ENCODE assay signal across 9 cellular contexts in the genomic region with DNA sequence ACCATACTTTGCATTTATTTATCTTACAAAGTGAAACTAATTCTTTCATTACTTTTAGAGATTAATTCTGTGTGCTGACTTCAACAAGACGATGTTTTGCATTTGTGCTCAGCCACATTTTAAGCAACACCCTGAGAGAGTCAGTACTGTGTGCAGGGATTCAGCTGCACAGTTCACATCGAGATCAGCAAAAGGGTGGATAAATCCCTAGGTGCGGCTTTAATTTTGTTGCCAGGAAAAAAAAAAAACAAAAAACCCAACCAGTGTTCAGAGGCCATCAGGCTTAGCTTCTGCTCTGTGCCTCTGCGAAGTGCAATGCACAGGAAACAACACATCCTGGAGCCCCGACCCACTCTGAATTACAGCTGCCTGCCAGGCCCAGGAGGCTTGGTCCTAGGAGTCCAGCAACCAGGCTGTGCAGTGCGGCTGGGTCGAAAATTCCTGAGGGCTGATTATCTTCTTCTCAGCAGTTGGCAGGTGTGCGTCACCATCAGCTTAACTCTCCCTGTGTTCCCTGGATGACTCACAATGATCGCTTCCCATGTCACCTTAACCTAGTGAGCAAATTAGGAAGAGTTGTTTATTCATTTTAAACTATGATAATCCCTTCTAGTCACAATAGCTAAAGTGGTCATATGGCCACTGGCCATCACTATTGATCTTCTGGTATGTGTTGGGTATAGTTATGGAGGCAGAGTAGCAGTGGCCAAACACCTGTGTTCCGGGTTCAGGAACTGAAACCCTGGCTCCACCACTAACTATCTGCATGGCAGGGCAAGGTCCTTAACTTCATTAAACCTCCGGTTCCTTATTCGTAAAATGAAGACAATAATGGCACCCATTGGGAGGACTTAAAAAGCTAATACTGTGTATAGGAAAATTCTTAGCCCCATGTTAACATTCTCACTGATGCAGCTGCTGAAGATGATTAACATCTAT. TPM values are rescaled to one million over a fixed set of nuclear protein-coding genes. Genes with fewer than 3 reads are reported as not detected.
DNase-seq lines count a peak whose midpoint lies in the region; ATAC-seq and TF ChIP-seq lines count a peak whose summit lies in the region.
"Had no signal": no experiment of that assay in that cellular context is flagged by ENCODE, and none has a peak within 500 bp of the region (broad histone marks: within the 10 kb centered on the region; RNA-seq: fewer than 3 reads in every experiment).

No MANE protein-coding gene starts in this region.

- WGBS in lower leg skin, 2 donors, result 57 to 61% methylated on average over 12 of the region's 12 CpGs

- TF ChIP-seq POLR2A in erythroblast (IDR thresholded peaks at IDR 0.05; ENCODE audit: low read length) (no peak), lower leg skin (IDR thresholded peaks at IDR 0.05) (no peak)

- no peaks in the 10 kb centered on the region; the same call in 1 of the 2 replicates for H3K27me3 ChIP-seq in Panc1 (ENCODE audit: control insufficient read depth, insufficient read depth, low read length)
- H3K27me3 ChIP-seq: pancreas had no signal

- in situ Hi-C loops in Panc1 (cut with HindIII; ENCODE audit: low pct_unique_long_range_greater_than_20kb, low sequenced_read_pairs), result no loop called here

- POLR2A ChIA-PET in Panc1 (lab: Charles Lee), result no interaction called here

- CTCF ChIA-PET in Panc1 (lab: Charles Lee), result interaction anchor here (0.9 to 1.0 kb wide), 2 partner anchors 24 to 364 kb away, joined by 3 to 5 read pairs; no protein-coding TSS in a partner anchor

- H3K4me1 ChIP-seq in Panc1 (ENCODE audit: control insufficient read depth, insufficient read depth, low read length), result 0 out of 2 replicates have a peak, but pooled peaks cover 3% of the 10 kb centered on the region
- H3K4me1 ChIP-seq: pancreas had no signal

- ATAC-seq in GM19438 (IDR thresholded peaks at IDR 0.05; ENCODE audit: low read depth, unreplicated experiment), result peak; percentile 87
- ATAC-seq in HG02840 (IDR thresholded peaks at IDR 0.05; ENCODE audit: low FRiP score, unreplicated experiment), result peak; percentile 81
- peak; percentile 92 for ATAC-seq in Panc1
- ATAC-seq: pancreas had no signal

- H3K4me3 ChIP-seq in Panc1 (ENCODE audit: low read depth in 2 of 2, low read length in 2 of 2), result 0 out of 4 replicates have a peak overlapping the region, but pooled peaks of 1 of the 2 experiments have one; percentile 4
- H3K4me3 ChIP-seq in retinal pigment epithelial cell (ENCODE audit: low read length), result no peak overlapping the region
- H3K4me3 ChIP-seq in lower leg skin (ENCODE audit: low read depth, poor library complexity, severe bottlenecking), result no peak overlapping the region
- H3K4me3 ChIP-seq: pancreas had no signal

- intact Hi-C loops in Panc1 (cut with micrococcal nuclease; ENCODE audit: unreplicated experiment), result no loop called here
- intact Hi-C loops in lower leg skin (cut with DNase I; ENCODE audit: low total_unique reads), result loop anchor here (10.0 kb wide), 1 partner anchor 351 kb away; no protein-coding TSS in a partner anchor

- H3K9me3 ChIP-seq in Panc1 (ENCODE audit: control insufficient read depth, insufficient read depth, low read depth, low read length), result no peaks in the 10 kb centered on the region
- H3K9me3 ChIP-seq: pancreas had no signal

- no peak for TF ChIP-seq CTCF in Panc1 (IDR thresholded peaks at IDR 0.05)
- no peak for TF ChIP-seq CTCF in retinal pigment epithelial cell (conservative IDR thresholded peaks at IDR 0.05; ENCODE audit: low read depth, low read length)
- TF ChIP-seq CTCF in lower leg skin (IDR thresholded peaks at IDR 0.05), result no peak

- H3K27ac ChIP-seq in Panc1 (ENCODE audit: low read length), result no peak overlapping the region
- H3K27ac ChIP-seq: pancreas had no signal

- DNase-seq in Panc1 (ENCODE audit: low read depth, low spot score) (no peak), retinal pigment epithelial cell (ENCODE audit: low read depth) (peak; percentile 14), erythroblast (lab: John Stamatoyannopoulos, UW) (no peak), lower leg skin (ENCODE audit: low spot score in 2 of 2) (no peak), NCI-H1436 (lab: John Stamatoyannopoulos, UW) (no peak)
- DNase-seq: cortex of kidney, pancreas had no signal

- BruUV-seq in Panc1 (replicated peaks; lab: Mats Ljungman, UMichigan), result no TSS peak

- no peaks in the 10 kb centered on the region for H3K36me3 ChIP-seq in Panc1 (ENCODE audit: control insufficient read depth, insufficient read depth, low read length)
- H3K36me3 ChIP-seq: pancreas had no signal

RNA-seq across cellular contexts. Expression of a gene that starts 31.2 kb away (rescaled TPM):
- total RNA-seq in Panc1 (2021; ENCODE audit: unreplicated experiment) (85.3 TPM), lower leg skin (10 to 100 TPM; 24.5 to 34.5 (median 26.4) TPM)
- 144 TPM for polyA plus RNA-seq in Panc1 (2012; ENCODE audit: insufficient read length)

RNA-seq across cellular contexts. Expression of a gene that starts 31.3 kb away (rescaled TPM):
- total RNA-seq in Panc1 (2021; ENCODE audit: unreplicated experiment), result not detected
- 0.06 TPM for polyA plus RNA-seq in Panc1 (2012; ENCODE audit: insufficient read length)
- total RNA-seq in lower leg skin, result not detected

RNA-seq across cellular contexts. Expression of a gene that starts 51.8 kb away (rescaled TPM):
- total RNA-seq in Panc1 (2021; ENCODE audit: unreplicated experiment) (21.2 TPM), lower leg skin (10 to 100 TPM; 18.1 to 21.5 (median 18.3) TPM)
- polyA plus RNA-seq in Panc1 (2012; ENCODE audit: insufficient read length), result 8.6 TPM

RNA-seq across cellular contexts. Expression of a gene that starts 52.1 kb away (rescaled TPM):
- 14.3 TPM for total RNA-seq in Panc1 (2021; ENCODE audit: unreplicated experiment)
- polyA plus RNA-seq in Panc1 (2012; ENCODE audit: insufficient read length), result 12.8 TPM
- 1 to 10 TPM; 4.2 to 9.5 (median 7.0) TPM for total RNA-seq in lower leg skin
